ENCODE assay signal across 2 cellular contexts in genomic region chr19:9751449-9751848, GRCh38.
TF ChIP-seq lines count a peak whose summit lies in the region.

No MANE protein-coding gene starts in this region.

TF ChIP-seq in GM23338, 12 proteins besides CTCF, POLR2A, EP300 and RAD21 (continued from another document):
- no peak for TF ChIP-seq ZNF462 (CRISPR knock-in tag; IDR thresholded peaks at IDR 0.05)

TF ChIP-seq in K562, 482 proteins besides CTCF, POLR2A, EP300 and RAD21 (continued from another document):
- TF ChIP-seq ZNF57 (CRISPR knock-in tag; IDR thresholded peaks at IDR 0.05) (peak; percentile 100), CBX3 (IDR thresholded peaks at IDR 0.05; ENCODE audit: borderline replicate concordance in 1 of 2, low read length in 2 of 2) (peak in 1 of 2 experiments; percentile 85; a peak in 1 of 3 replicates), CBX5 (IDR thresholded peaks at IDR 0.05; ENCODE audit: borderline replicate concordance, low read depth) (peak; percentile 89), ZNF311 (CRISPR knock-in tag; IDR thresholded peaks at IDR 0.05) (no peak), TRIM28 (IDR thresholded peaks at IDR 0.05) (peak; percentile 78), SAP30 (IDR thresholded peaks at IDR 0.05; ENCODE audit: borderline replicate concordance, insufficient read depth, low read depth, low read length, poor library complexity, severe bottlenecking) (no peak)
TF ChIP-seq in K562: peak in this region for 5.
